Comparison of ENCODE assay signal across 8 cellular contexts in the genomic region with DNA sequence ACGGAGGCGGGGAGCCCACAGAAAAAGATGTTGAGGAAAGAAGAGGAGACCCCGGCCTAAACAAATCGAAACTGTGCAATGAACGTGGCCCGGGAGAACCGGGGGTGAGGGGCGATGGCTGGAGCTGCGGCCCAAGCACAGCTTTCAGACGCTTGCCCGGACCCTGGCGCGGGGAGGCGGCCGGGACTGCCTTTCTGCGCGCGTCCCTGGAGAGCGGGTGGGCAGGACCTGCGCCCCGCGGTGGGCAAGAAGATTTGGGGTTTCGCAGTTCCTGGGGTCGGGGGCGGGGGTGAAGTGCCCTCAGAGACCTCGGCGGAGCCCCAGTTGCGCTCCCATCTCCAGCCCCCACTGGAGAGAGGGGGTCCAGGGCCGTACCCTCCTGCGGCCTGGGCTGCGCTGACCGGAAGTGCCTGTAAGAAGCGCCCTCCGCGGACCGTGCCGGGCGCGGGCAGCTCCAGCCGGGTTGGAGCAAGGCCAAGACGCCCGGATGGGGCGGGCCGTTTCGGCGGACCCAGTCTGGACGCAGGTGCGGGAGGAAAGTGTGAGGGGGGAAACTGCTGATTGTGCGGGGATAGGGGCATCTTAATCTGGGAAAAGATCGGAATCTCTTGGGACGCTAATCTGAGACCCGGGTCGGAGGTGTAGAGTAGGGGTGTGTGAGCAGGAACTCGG. TPM values are rescaled to one million over a fixed set of nuclear protein-coding genes. Genes with fewer than 3 reads are reported as not detected.
A peak's percentile ranks its signal among the peaks of the same experiment; 100 is the strongest.
DNase-seq lines count a peak whose midpoint lies in the region; ATAC-seq and TF ChIP-seq lines count a peak whose summit lies in the region.

No MANE protein-coding gene starts in this region.

- no peak overlapping the region for H3K9ac ChIP-seq in trophoblast cell (ENCODE audit: low read length)

- peak overlapping the region; percentile 48 for H2AFZ ChIP-seq in trophoblast cell (ENCODE audit: insufficient read depth, low read length, poor library complexity)

- no CpG with 5 or more reads among the region's 54 CpGs for WGBS in trophoblast cell (ENCODE audit: extremely low coverage, insufficient coverage, insufficient read length)

- H3K4me1 Mint-ChIP-seq in CD8-positive, alpha-beta T cell (ENCODE audit: low read depth) = peaks cover 11% of the 10 kb centered on the region

- peak overlapping the region; percentile 86 for H3K4me2 ChIP-seq in trophoblast cell (ENCODE audit: low read length)

- no peak overlapping the region for H3K27ac Mint-ChIP-seq in CD8-positive, alpha-beta T cell

- H3K4me1 ChIP-seq in CD8-positive, alpha-beta T cell (ENCODE audit: insufficient read depth, low read length) = peaks cover 5% of the 10 kb centered on the region
- H3K4me1 ChIP-seq in trophoblast cell (ENCODE audit: control insufficient read depth in 1 of 2, insufficient read depth in 2 of 2, low read length in 2 of 2) = peaks cover 23% of the 10 kb centered on the region in 2 experiments

- intact Hi-C loops in CD8-positive, alpha-beta T cell (cut with DNase I, micrococcal nuclease) = no loop called here

- H3K23ac ChIP-seq in trophoblast cell (ENCODE audit: low read length) = no peak overlapping the region

- H3K9me3 Mint-ChIP-seq in CD8-positive, alpha-beta T cell = no peaks in the 10 kb centered on the region

- TF ChIP-seq CTCF in CD8-positive, alpha-beta T cell (IDR thresholded peaks at IDR 0.05) = no peak
- no peak for TF ChIP-seq CTCF in fibroblast of the aortic adventitia (IDR thresholded peaks at IDR 0.05; ENCODE audit: insufficient read depth, low read length)

- peak overlapping the region; percentile 68 for H3K4me3 Mint-ChIP-seq in CD8-positive, alpha-beta T cell

- H3K27me3 Mint-ChIP-seq in CD8-positive, alpha-beta T cell (ENCODE audit: low read depth) = peaks cover 78% of the 10 kb centered on the region

- no peak for DNase-seq in CD8-positive, alpha-beta T cell
- DNase-seq in RPMI8226 (peak; percentile 27), fibroblast of the aortic adventitia (ENCODE audit: low read depth) (no peak), trophoblast cell (no peak)

- H2AK5ac ChIP-seq in trophoblast cell (ENCODE audit: low read length) = no peak overlapping the region

- CTCF ChIA-PET in CD8-positive, alpha-beta T cell (lab: Charles Lee) = no interaction called here

- H3K18ac ChIP-seq in trophoblast cell (ENCODE audit: low read length) = no peak overlapping the region

- H4K91ac ChIP-seq in trophoblast cell (ENCODE audit: low read depth, low read length) = peak overlapping the region; percentile 27

- H4K12ac ChIP-seq in trophoblast cell (ENCODE audit: low read depth, low read length) = no peak overlapping the region

- H3K79me1 ChIP-seq in trophoblast cell (ENCODE audit: low read length) = peaks cover 3% of the 10 kb centered on the region

- H3K79me2 ChIP-seq in trophoblast cell (ENCODE audit: control insufficient read depth, insufficient read depth, low read length, poor library complexity) = no peaks in the 10 kb centered on the region

- no peak for ATAC-seq in CD8-positive, alpha-beta T cell
- no peak for ATAC-seq in esophagus mucosa
- ATAC-seq in HG02981 (IDR thresholded peaks at IDR 0.05; ENCODE audit: unreplicated experiment) = no peak
- no peak for ATAC-seq in HG02852 (IDR thresholded peaks at IDR 0.05; ENCODE audit: unreplicated experiment)
- ATAC-seq in GM21423 (IDR thresholded peaks at IDR 0.05; ENCODE audit: unreplicated experiment) = no peak

- H3K36me3 ChIP-seq in CD8-positive, alpha-beta T cell (ENCODE audit: insufficient read depth, low read length) = no peaks in the 10 kb centered on the region
- H3K36me3 ChIP-seq in trophoblast cell (ENCODE audit: control insufficient read depth in 1 of 2, insufficient read depth in 2 of 2, low read length in 2 of 2) = peaks cover 0 to 7% of the 10 kb centered on the region in 2 experiments

- H3K27me3 ChIP-seq in CD8-positive, alpha-beta T cell (ENCODE audit: insufficient read depth, low read length) = peaks cover 20% of the 10 kb centered on the region
- H3K27me3 ChIP-seq in trophoblast cell (ENCODE audit: insufficient read depth, low read length) = peaks cover 65% of the 10 kb centered on the region

- no peaks in the 10 kb centered on the region for H3K9me3 ChIP-seq in CD8-positive, alpha-beta T cell (ENCODE audit: low read length)
- peaks cover 2% of the 10 kb centered on the region for H3K9me3 ChIP-seq in trophoblast cell (ENCODE audit: insufficient read depth, low read depth, low read length)

- no peak overlapping the region for H2BK120ac ChIP-seq in trophoblast cell (ENCODE audit: insufficient read depth, low read length, poor library complexity)

- POLR2A ChIA-PET in CD8-positive, alpha-beta T cell (lab: Charles Lee) = no interaction called here

- H4K8ac ChIP-seq in trophoblast cell (ENCODE audit: low read depth, low read length) = peak overlapping the region; percentile 45

- no peak overlapping the region for H3K4ac ChIP-seq in trophoblast cell (ENCODE audit: low read depth, low read length)

- H3K4me3 ChIP-seq in CD8-positive, alpha-beta T cell (ENCODE audit: low read depth, low read length) = no peak overlapping the region
- H3K4me3 ChIP-seq in fibroblast of the aortic adventitia (ENCODE audit: low read depth, low read length) (peak overlapping the region; percentile 57), trophoblast cell (ENCODE audit: low read depth, low read length) (peak overlapping the region; percentile 58)

- H2BK5ac ChIP-seq in trophoblast cell (ENCODE audit: low read depth, low read length, poor library complexity) = no peak overlapping the region

- no peak overlapping the region for H2BK12ac ChIP-seq in trophoblast cell (ENCODE audit: low read length)

- H3K27ac ChIP-seq in CD8-positive, alpha-beta T cell (ENCODE audit: low read depth, low read length) = no peak overlapping the region
- no peak overlapping the region for H3K27ac ChIP-seq in trophoblast cell (ENCODE audit: low read depth, low read length)

- H3K14ac ChIP-seq in trophoblast cell (ENCODE audit: low read length) = no peak overlapping the region

- no peaks in the 10 kb centered on the region for H3K36me3 Mint-ChIP-seq in CD8-positive, alpha-beta T cell

RNA-seq across cellular contexts. Expression of gene EN1, which starts 11.6 kb away (rescaled TPM):
- not detected for total RNA-seq in CD8-positive, alpha-beta T cell
- total RNA-seq in fibroblast of the aortic adventitia (ENCODE audit: low replicate concordance) (0.63 and 0.90 TPM in 2 replicates), esophagus mucosa (0.08 TPM)
- 6.0 and 6.5 TPM in 2 replicates for polyA plus RNA-seq in trophoblast cell (2013)
